Comparison of ENCODE assay signal across 1 cellular context in genomic region chr12:4134434-4134762, GRCh38.
TF ChIP-seq lines count a peak whose summit lies in the region.

No MANE protein-coding gene starts in this region.

TF ChIP-seq in H1, 55 proteins besides CTCF, POLR2A, EP300 and RAD21 (continued from another document):
- no peak for TF ChIP-seq SIRT6 (IDR thresholded peaks at IDR 0.05; ENCODE audit: low read length)
- no peak for TF ChIP-seq TAF1 (IDR thresholded peaks at IDR 0.05; ENCODE audit: low read depth, low read length)
- no peak for TF ChIP-seq E2F6 (IDR thresholded peaks at IDR 0.05)
- TF ChIP-seq CHD7 (IDR thresholded peaks at IDR 0.05; ENCODE audit: insufficient replicate concordance, low read length), result peak; percentile 99
